ENCODE assay signal across 11 cellular contexts in genomic region chr17:45043268-45043681, GRCh38.
DNase-seq lines count a peak whose midpoint lies in the region; ATAC-seq and TF ChIP-seq lines count a peak whose summit lies in the region.
"Had no signal": no experiment of that assay in that cellular context is flagged by ENCODE, and none has a peak within 500 bp of the region (broad histone marks: within the 10 kb centered on the region; RNA-seq: fewer than 3 reads in every experiment).

No MANE protein-coding gene starts in this region.

- ATAC-seq in GM18502 (IDR thresholded peaks at IDR 0.05; ENCODE audit: poor library complexity, unreplicated experiment) = no peak
- ATAC-seq in GM18870 (IDR thresholded peaks at IDR 0.05; ENCODE audit: unreplicated experiment) = no peak

- no peaks in the 10 kb centered on the region for H3K9me3 Mint-ChIP-seq in nephron

- H3K27ac ChIP-seq in epithelial cell of prostate = peak overlapping the region; percentile 98

- TF ChIP-seq CTCF in nephron (IDR thresholded peaks at IDR 0.05; ENCODE audit: unreplicated experiment in 3 of 3) = no peak

- no peaks in the 10 kb centered on the region for H3K27me3 Mint-ChIP-seq in nephron (ENCODE audit: low read depth)

- H3K4me1 Mint-ChIP-seq in nephron = peaks cover 55% of the 10 kb centered on the region

- H3K36me3 Mint-ChIP-seq in nephron (ENCODE audit: low read depth) = peaks cover 3% of the 10 kb centered on the region

- DNase-seq in AG20443 (ENCODE audit: low spot score) = peak; percentile 11
- DNase-seq in NCI-H1092 (lab: John Stamatoyannopoulos, UW) = peak; percentile 40
- peak; percentile 44 for DNase-seq in epithelial cell of prostate (ENCODE audit: low read depth, low spot score)
- DNase-seq in stimulated activated CD4-positive, alpha-beta T cell treated with anti-CD3 and anti-CD28 coated beads, Interleukin-4, amount 100 ng/mL, for 4 hours = no peak
- DNase-seq in NCI-H1105 treated with DMSO at 0.1 percent for 48 hours (lab: John Stamatoyannopoulos, UW) = no peak
- DNase-seq: Caco-2, cortex of kidney, occipital lobe had no signal

- peak overlapping the region in 2 of 3 experiments; percentile 61 to 64 for H3K27ac Mint-ChIP-seq in nephron

- H3K4me3 Mint-ChIP-seq in nephron = no peak overlapping the region

Comparison
In these comparisons a context has a peak if more than half of its experiments do, and no peak if none do; other contexts are left out.
1. DNase-seq: peak in AG20443 (single experiment), NCI-H1092 (single experiment) and epithelial cell of prostate (single experiment); none in stimulated activated CD4-positive, alpha-beta T cell treated with anti-CD3 and anti-CD28 coated beads, Interleukin-4, amount 100 ng/mL, for 4 hours (0 of 2) and NCI-H1105 treated with DMSO at 0.1 percent for 48 hours (single experiment).